ENCODE assay signal across 1 cellular context in genomic region chrX:119502727-119503483, GRCh38.
TF ChIP-seq lines count a peak whose summit lies in the region.

No MANE protein-coding gene starts in this region.

TF ChIP-seq in GM23338, 12 proteins besides CTCF, POLR2A, EP300 and RAD21 (continued from another document):
- TF ChIP-seq ZNF462 (CRISPR knock-in tag; IDR thresholded peaks at IDR 0.05) = no peak
